Comparison of ENCODE assay signal across 1 cellular context in genomic region chr16:1309888-1310831, GRCh38.
A peak's percentile ranks its signal among the peaks of the same experiment; 100 is the strongest.
TF ChIP-seq lines count a peak whose summit lies in the region.

No MANE protein-coding gene starts in this region.

TF ChIP-seq in K562, 482 proteins besides CTCF, POLR2A, EP300 and RAD21 (continued from another document and continues in another):
- TF ChIP-seq, protein P1, sequence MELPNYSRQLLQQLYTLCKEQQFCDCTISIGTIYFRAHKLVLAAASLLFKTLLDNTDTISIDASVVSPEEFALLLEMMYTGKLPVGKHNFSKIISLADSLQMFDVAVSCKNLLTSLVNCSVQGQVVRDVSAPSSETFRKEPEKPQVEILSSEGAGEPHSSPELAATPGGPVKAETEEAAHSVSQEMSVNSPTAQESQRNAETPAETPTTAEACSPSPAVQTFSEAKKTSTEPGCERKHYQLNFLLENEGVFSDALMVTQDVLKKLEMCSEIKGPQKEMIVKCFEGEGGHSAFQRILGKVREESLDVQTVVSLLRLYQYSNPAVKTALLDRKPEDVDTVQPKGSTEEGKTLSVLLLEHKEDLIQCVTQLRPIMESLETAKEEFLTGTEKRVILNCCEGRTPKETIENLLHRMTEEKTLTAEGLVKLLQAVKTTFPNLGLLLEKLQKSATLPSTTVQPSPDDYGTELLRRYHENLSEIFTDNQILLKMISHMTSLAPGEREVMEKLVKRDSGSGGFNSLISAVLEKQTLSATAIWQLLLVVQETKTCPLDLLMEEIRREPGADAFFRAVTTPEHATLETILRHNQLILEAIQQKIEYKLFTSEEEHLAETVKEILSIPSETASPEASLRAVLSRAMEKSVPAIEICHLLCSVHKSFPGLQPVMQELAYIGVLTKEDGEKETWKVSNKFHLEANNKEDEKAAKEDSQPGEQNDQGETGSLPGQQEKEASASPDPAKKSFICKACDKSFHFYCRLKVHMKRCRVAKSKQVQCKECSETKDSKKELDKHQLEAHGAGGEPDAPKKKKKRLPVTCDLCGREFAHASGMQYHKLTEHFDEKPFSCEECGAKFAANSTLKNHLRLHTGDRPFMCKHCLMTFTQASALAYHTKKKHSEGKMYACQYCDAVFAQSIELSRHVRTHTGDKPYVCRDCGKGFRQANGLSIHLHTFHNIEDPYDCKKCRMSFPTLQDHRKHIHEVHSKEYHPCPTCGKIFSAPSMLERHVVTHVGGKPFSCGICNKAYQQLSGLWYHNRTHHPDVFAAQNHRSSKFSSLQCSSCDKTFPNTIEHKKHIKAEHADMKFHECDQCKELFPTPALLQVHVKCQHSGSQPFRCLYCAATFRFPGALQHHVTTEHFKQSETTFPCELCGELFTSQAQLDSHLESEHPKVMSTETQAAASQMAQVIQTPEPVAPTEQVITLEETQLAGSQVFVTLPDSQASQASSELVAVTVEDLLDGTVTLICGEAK (IDR thresholded peaks at IDR 0.05): peak; percentile 58
- TF ChIP-seq, protein P1 (CRISPR knock-in tag; IDR thresholded peaks at IDR 0.05): no peak
- no peak for TF ChIP-seq SOX6 (IDR thresholded peaks at IDR 0.05)
- no peak for TF ChIP-seq TAF7 (tag; IDR thresholded peaks at IDR 0.05)
- no peak for TF ChIP-seq BRD4 (IDR thresholded peaks at IDR 0.05)
- TF ChIP-seq PRPF4 (IDR thresholded peaks at IDR 0.05; ENCODE audit: insufficient read depth, low read depth, low read length, poor library complexity, severe bottlenecking): no peak
- no peak for TF ChIP-seq SMC3 (conservative IDR thresholded peaks at IDR 0.05; ENCODE audit: insufficient read depth, low read depth, low read length)
- TF ChIP-seq HBP1 (CRISPR knock-in tag; IDR thresholded peaks at IDR 0.05): no peak
- TF ChIP-seq ZBTB17 (CRISPR knock-in tag; IDR thresholded peaks at IDR 0.05): no peak
- TF ChIP-seq SIRT6 (IDR thresholded peaks at IDR 0.05; ENCODE audit: low read depth, low read length): no peak
- no peak for TF ChIP-seq CREB1 (IDR thresholded peaks at IDR 0.05)
- no peak for TF ChIP-seq CREB1 (CRISPR knock-in tag; IDR thresholded peaks at IDR 0.05)
- TF ChIP-seq ZNF124 (CRISPR knock-in tag; IDR thresholded peaks at IDR 0.05): no peak
- TF ChIP-seq EGR1 (conservative IDR thresholded peaks at IDR 0.05): peak; percentile 78
- no peak for TF ChIP-seq XRCC4 (IDR thresholded peaks at IDR 0.05; ENCODE audit: extremely low read depth, insufficient read depth, insufficient read length)
- TF ChIP-seq HCFC1 (IDR thresholded peaks at IDR 0.05; ENCODE audit: low read depth, low read length): no peak
- TF ChIP-seq ILF3 (IDR thresholded peaks at IDR 0.05; ENCODE audit: borderline replicate concordance): no peak
- no peak for TF ChIP-seq SMARCA4 (IDR thresholded peaks at IDR 0.05)
- no peak for TF ChIP-seq NR2C1 (IDR thresholded peaks at IDR 0.05)
- peak; percentile 43; the same call in 1 of the 2 replicates for TF ChIP-seq NR2C1 (tag; IDR thresholded peaks at IDR 0.05)
- TF ChIP-seq CBX8 (IDR thresholded peaks at IDR 0.05; ENCODE audit: borderline replicate concordance, extremely low read depth, low read depth, low read length, poor library complexity, severe bottlenecking): no peak
- TF ChIP-seq ZNF24 (IDR thresholded peaks at IDR 0.05): peak; percentile 45; the same call in 1 of the 2 replicates
- no peak for TF ChIP-seq ZC3H4 (CRISPR knock-in tag; IDR thresholded peaks at IDR 0.05; ENCODE audit: borderline replicate concordance)
- TF ChIP-seq ZFPM2 (CRISPR knock-in tag; IDR thresholded peaks at IDR 0.05): no peak
- TF ChIP-seq HNRNPLL (IDR thresholded peaks at IDR 0.05; ENCODE audit: low read depth, low read length, poor library complexity, severe bottlenecking): peak; percentile 23
- TF ChIP-seq SRSF3 (IDR thresholded peaks at IDR 0.05; ENCODE audit: insufficient read depth, low read length): no peak
- TF ChIP-seq BACH1 (tag; IDR thresholded peaks at IDR 0.05): no peak
- TF ChIP-seq ZBTB1 (CRISPR knock-in tag; IDR thresholded peaks at IDR 0.05; ENCODE audit: borderline replicate concordance, low read depth): no peak
- TF ChIP-seq HDAC2 (IDR thresholded peaks at IDR 0.05): no peak
- TF ChIP-seq ZNF586 (CRISPR knock-in tag; conservative IDR thresholded peaks at IDR 0.05): no peak
- TF ChIP-seq THRB (CRISPR knock-in tag; conservative IDR thresholded peaks at IDR 0.05): no peak
- no peak for TF ChIP-seq SRSF1 (IDR thresholded peaks at IDR 0.05; ENCODE audit: low read depth, low read length)
- TF ChIP-seq LARP7 (IDR thresholded peaks at IDR 0.05): no peak
- no peak for TF ChIP-seq POLR3A (IDR thresholded peaks at IDR 0.05; ENCODE audit: borderline replicate concordance, extremely low read depth, insufficient read depth, insufficient read length)
- no peak for TF ChIP-seq HEY1 (CRISPR knock-in tag; IDR thresholded peaks at IDR 0.05; ENCODE audit: borderline replicate concordance)
- 0 out of 4 replicates have a peak, but pooled peaks of 1 of the 2 experiments have one; percentile 54 for TF ChIP-seq SIN3A (IDR thresholded peaks at IDR 0.05; ENCODE audit: borderline replicate concordance in 2 of 2, control insufficient read depth in 1 of 2, low read depth in 2 of 2, low read length in 2 of 2)
- TF ChIP-seq ZNF75A (CRISPR knock-in tag; IDR thresholded peaks at IDR 0.05): no peak
- TF ChIP-seq ATF3 (IDR thresholded peaks at IDR 0.05): peak; percentile 50; the same call in 1 of the 2 replicates
- no peak for TF ChIP-seq ATF3 (CRISPR knock-in tag; conservative IDR thresholded peaks at IDR 0.05)
- TF ChIP-seq, protein P2, sequence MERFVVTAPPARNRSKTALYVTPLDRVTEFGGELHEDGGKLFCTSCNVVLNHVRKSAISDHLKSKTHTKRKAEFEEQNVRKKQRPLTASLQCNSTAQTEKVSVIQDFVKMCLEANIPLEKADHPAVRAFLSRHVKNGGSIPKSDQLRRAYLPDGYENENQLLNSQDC (CRISPR knock-in tag; IDR thresholded peaks at IDR 0.05): no peak
- no peak for TF ChIP-seq ZMIZ1 (IDR thresholded peaks at IDR 0.05; ENCODE audit: low read depth in 2 of 2, low read length in 2 of 2)
- TF ChIP-seq SP2 (IDR thresholded peaks at IDR 0.05; ENCODE audit: extremely low read depth, low read depth, low read length, poor library complexity, severe bottlenecking): no peak
- peak; percentile 26; a peak in 1 of 4 replicates for TF ChIP-seq ARNT (IDR thresholded peaks at IDR 0.05)
- TF ChIP-seq ZNF764 (CRISPR knock-in tag; IDR thresholded peaks at IDR 0.05; ENCODE audit: low read depth): no peak
- no peak for TF ChIP-seq NR2F6 (CRISPR knock-in tag; IDR thresholded peaks at IDR 0.05)
- TF ChIP-seq ZBED1 (IDR thresholded peaks at IDR 0.05): no peak
- TF ChIP-seq FOXA3 (CRISPR knock-in tag; conservative IDR thresholded peaks at IDR 0.05 in 1 of 2, IDR thresholded peaks at IDR 0.05 in 1 of 2): no peak
- TF ChIP-seq ZEB2 (IDR thresholded peaks at IDR 0.05): no peak
- no peak for TF ChIP-seq NELFE (IDR thresholded peaks at IDR 0.05; ENCODE audit: insufficient read depth, insufficient read length)
- TF ChIP-seq, protein P3, sequence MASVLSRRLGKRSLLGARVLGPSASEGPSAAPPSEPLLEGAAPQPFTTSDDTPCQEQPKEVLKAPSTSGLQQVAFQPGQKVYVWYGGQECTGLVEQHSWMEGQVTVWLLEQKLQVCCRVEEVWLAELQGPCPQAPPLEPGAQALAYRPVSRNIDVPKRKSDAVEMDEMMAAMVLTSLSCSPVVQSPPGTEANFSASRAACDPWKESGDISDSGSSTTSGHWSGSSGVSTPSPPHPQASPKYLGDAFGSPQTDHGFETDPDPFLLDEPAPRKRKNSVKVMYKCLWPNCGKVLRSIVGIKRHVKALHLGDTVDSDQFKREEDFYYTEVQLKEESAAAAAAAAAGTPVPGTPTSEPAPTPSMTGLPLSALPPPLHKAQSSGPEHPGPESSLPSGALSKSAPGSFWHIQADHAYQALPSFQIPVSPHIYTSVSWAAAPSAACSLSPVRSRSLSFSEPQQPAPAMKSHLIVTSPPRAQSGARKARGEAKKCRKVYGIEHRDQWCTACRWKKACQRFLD (CRISPR knock-in tag; IDR thresholded peaks at IDR 0.05): no peak; the same call in 1 of the 2 replicates
